17 cellular contexts compared by ENCODE assay signal in the genomic region with DNA sequence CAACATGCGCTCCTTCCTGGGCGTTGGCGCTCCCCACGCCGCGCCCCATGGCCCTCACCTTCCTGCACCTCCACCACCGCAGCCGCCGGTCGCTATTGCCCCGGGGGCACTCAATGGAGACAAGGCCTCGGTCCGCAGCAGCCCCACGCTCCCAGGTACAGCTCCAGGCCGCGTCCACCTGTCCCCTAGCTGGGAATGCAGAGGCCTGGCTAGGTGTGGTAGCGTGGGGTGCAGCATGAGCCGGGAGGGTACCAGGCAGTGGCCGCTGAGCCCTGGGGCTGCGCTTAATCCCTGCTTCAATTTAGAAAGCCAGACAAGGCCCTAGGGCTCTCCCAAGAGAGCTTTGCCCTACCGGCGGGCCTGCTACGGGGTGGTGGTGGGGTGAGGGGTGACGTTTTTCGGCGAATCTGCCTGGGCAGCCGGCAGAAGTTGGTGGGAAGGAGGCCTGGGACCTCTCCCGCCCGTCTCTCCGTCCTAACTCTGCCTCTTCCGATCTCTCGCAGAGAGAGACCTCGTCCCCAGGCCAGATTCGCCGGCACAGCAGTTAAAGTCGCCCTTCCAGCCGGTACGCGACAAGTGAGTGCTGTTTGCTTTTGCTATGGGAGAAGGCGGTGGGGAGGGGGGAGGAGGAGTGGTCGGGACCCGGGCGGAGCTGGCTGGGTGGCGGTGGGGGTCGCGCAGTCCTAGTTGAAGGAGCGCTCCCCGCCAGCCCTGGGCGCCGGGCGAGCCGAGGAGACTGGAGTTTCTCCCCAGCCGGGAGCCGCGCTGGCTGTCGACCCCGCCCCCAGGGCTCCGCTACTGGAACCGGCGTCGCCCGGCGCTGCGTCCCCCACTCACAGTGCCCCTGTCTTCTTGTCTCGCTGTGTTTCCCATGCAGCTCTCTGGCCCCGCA. TPM values are rescaled to one million over a fixed set of nuclear protein-coding genes. Genes with fewer than 3 reads are reported as not detected.
DNase-seq lines count a peak whose midpoint lies in the region; ATAC-seq and TF ChIP-seq lines count a peak whose summit lies in the region.
"Had no signal": no experiment of that assay in that cellular context is flagged by ENCODE, and none has a peak within 500 bp of the region (broad histone marks: within the 10 kb centered on the region; RNA-seq: fewer than 3 reads in every experiment).

No MANE protein-coding gene starts in this region.

- H3K27me3 ChIP-seq in RWPE2 (ENCODE audit: insufficient read depth, poor library complexity, severe bottlenecking) = peaks cover 47% of the 10 kb centered on the region

- H3K9me3 ChIP-seq in RWPE2 (ENCODE audit: severe bottlenecking) = no peaks in the 10 kb centered on the region

- H3K27me3 Mint-ChIP-seq in osteocyte (ENCODE audit: unreplicated experiment) = no peaks in the 10 kb centered on the region

- no peak for ATAC-seq in RWPE2 (ENCODE audit: low read depth)
- no peak for ATAC-seq in HG03457 (IDR thresholded peaks at IDR 0.05; ENCODE audit: unreplicated experiment)
- no peak for ATAC-seq in GM18909 (IDR thresholded peaks at IDR 0.05; ENCODE audit: poor library complexity, unreplicated experiment)
- ATAC-seq in GM18520 (IDR thresholded peaks at IDR 0.05; ENCODE audit: unreplicated experiment) = no peak
- ATAC-seq: stimulated activated memory B cell treated with anti-CD40 and anti-IgM and Interleukin-4, amounts not matched to agents 10 μg/mL and 1 μg/mL and 100 μg/mL, for 72 hours had no signal

- peak; percentile 34 for DNase-seq in GM10266 (ENCODE audit: extremely low spot score)
- DNase-seq in RWPE2 (ENCODE audit: low spot score) = peak; percentile 66
- no peak for DNase-seq in osteocyte (ENCODE audit: extremely low spot score, unreplicated experiment)
- DNase-seq in occipital lobe (lab: John Stamatoyannopoulos, UW) = no peak
- DNase-seq: activated CD4-positive, alpha-beta T cell treated with anti-CD3 and anti-CD28 coated beads, Interleukin-2, amount 50 U/mL, for 1 hour; CD4-positive, alpha-beta T cell; NCI-H1092 treated with DMSO at 0.1 percent for 48 hours; NCI-H524; stimulated activated CD4-positive, alpha-beta T cell treated with anti-CD3 and anti-CD28 coated beads, Interleukin-2, amount 100 ng/mL, for 48 hours; T-helper 9 cell had no signal

- peaks cover 12% of the 10 kb centered on the region for H3K36me3 Mint-ChIP-seq in osteocyte (ENCODE audit: unreplicated experiment)

- H3K27ac Mint-ChIP-seq in osteocyte (ENCODE audit: unreplicated experiment) = no peak overlapping the region
- H3K27ac Mint-ChIP-seq: CD4-positive, alpha-beta T cell; stimulated activated memory B cell treated with anti-CD40 and anti-IgM and Interleukin-4, amounts not matched to agents 10 μg/mL and 1 μg/mL and 100 μg/mL, for 72 hours had no signal

- peaks cover 18% of the 10 kb centered on the region for H3K4me1 Mint-ChIP-seq in osteocyte (ENCODE audit: unreplicated experiment)
- H3K4me1 Mint-ChIP-seq: stimulated activated memory B cell treated with anti-CD40 and anti-IgM and Interleukin-4, amounts not matched to agents 10 μg/mL and 1 μg/mL and 100 μg/mL, for 72 hours had no signal

- no peaks in the 10 kb centered on the region for H3K9me3 Mint-ChIP-seq in osteocyte (ENCODE audit: unreplicated experiment)
- H3K9me3 Mint-ChIP-seq: activated T-helper 2 cell treated with anti-CD3 and anti-CD28 coated beads, Interferon-gamma antibody, Interleukin-2, Interleukin-4, amounts not matched to agents 10 μg/mL and 5 μg/mL and 100 μg/mL, durations not matched to agents 14 hours and 24 hours and 36 hours; CD4-positive, alpha-beta T cell had no signal

- H3K4me1 ChIP-seq in RWPE2 (ENCODE audit: insufficient read depth, poor library complexity, severe bottlenecking) = no peaks in the 10 kb centered on the region

- H3K36me3 ChIP-seq in RWPE2 (ENCODE audit: low read depth) = no peaks in the 10 kb centered on the region

- H3K4me3 ChIP-seq in RWPE2 (ENCODE audit: severe bottlenecking) (no peak overlapping the region), iPS-11a (ENCODE audit: low read depth, low read length) (peak overlapping the region; percentile 21)

- no peak overlapping the region for H3K27ac ChIP-seq in RWPE2 (ENCODE audit: poor library complexity, severe bottlenecking)
- H3K27ac ChIP-seq: epithelial cell of prostate had no signal

- peak overlapping the region; percentile 53 for H3K4me3 Mint-ChIP-seq in osteocyte (ENCODE audit: unreplicated experiment)
- H3K4me3 Mint-ChIP-seq: CD4-positive, alpha-beta T cell; stimulated activated memory B cell treated with anti-CD40 and anti-IgM and Interleukin-4, amounts not matched to agents 10 μg/mL and 1 μg/mL and 100 μg/mL, for 72 hours had no signal

- TF ChIP-seq CTCF in GM10266 (IDR thresholded peaks at IDR 0.05; ENCODE audit: control insufficient read depth, insufficient read depth, low read depth, missing control alignments) (no peak), RWPE2 (IDR thresholded peaks at IDR 0.05; ENCODE audit: poor library complexity, severe bottlenecking) (no peak), osteocyte (IDR thresholded peaks at IDR 0.05) (no peak)

RNA-seq across cellular contexts. Expression of gene IRX1, which starts 4.7 kb away (rescaled TPM):
- total RNA-seq in osteocyte (11.8 and 12.0 TPM in 2 replicates), occipital lobe (not detected)
- total RNA-seq: activated T-helper 2 cell treated with anti-CD3 and anti-CD28 coated beads, Interferon-gamma antibody, Interleukin-2, Interleukin-4, amounts not matched to agents 10 μg/mL and 5 μg/mL and 100 μg/mL, durations not matched to agents 14 hours and 24 hours and 36 hours; CD4-positive, alpha-beta T cell had no signal

Comparison
In these comparisons a context has a peak if more than half of its experiments do, and no peak if none do; other contexts are left out.
1. DNase-seq: peak in GM10266 (single experiment) and RWPE2 (single experiment); none in osteocyte (single experiment) and occipital lobe (single experiment).
2. RNA of gene IRX1, which starts 4.7 kb away (total RNA-seq): 11.8 to 12.0 TPM in osteocyte; not detected in occipital lobe (single experiment); every median in the first group is over 10 times any median in the second.